Comparison of ENCODE assay signal across 11 cellular contexts in genomic region chr7:21730399-21730798, GRCh38.
"Had no signal": no experiment of that assay in that cellular context is flagged by ENCODE, and none has a peak within 500 bp of the region (broad histone marks: within the 10 kb centered on the region; RNA-seq: fewer than 3 reads in every experiment).

No MANE protein-coding gene starts in this region.

- H3K4me2 ChIP-seq: GM23338 had no signal

- H2AFZ ChIP-seq: GM23248, GM23338 had no signal

- ATAC-seq: GM23338, HCT116 had no signal

- H3K4me1 ChIP-seq: HAP-1 had no signal

- H3K36me3 ChIP-seq: HAP-1 had no signal

- FAIRE-seq: H1, H54 had no signal

- H3K27ac ChIP-seq: GM23248 had no signal

- H3K9me3 ChIP-seq: HAP-1 had no signal

- H3K9ac ChIP-seq: GM23248 had no signal

- DNase-seq: GM23248, GOT3, H7, H9, HCEC 1CT, HFFc6 had no signal

- H3K4me3 ChIP-seq: GM23248, GM23338, HAP-1 had no signal
